ENCODE assay signal across 21 cellular contexts in genomic region chr19:7246601-7247000, GRCh38.
"Had no signal": no experiment of that assay in that cellular context is flagged by ENCODE, and none has a peak within 500 bp of the region (broad histone marks: within the 10 kb centered on the region; RNA-seq: fewer than 3 reads in every experiment).

No MANE protein-coding gene starts in this region.

- H3K9me3 ChIP-seq: upper lobe of left lung had no signal

- FAIRE-seq: keratinocyte had no signal

- DNase-seq: activated B cell treated with CpG ODN at 0.5 μM for 24 hours; activated CD4-positive, alpha-beta memory T cell treated with anti-CD3 and anti-CD28 coated beads, Interleukin-2, amount 10 ng/mL, durations not matched to agents 7 days and 5 days; activated CD4-positive, alpha-beta T cell treated with anti-CD3 and anti-CD28 coated beads for 4 hours; activated CD8-positive, alpha-beta memory T cell treated with anti-CD3 and anti-CD28 coated beads, Interleukin-2, amount 10 ng/mL, durations not matched to agents 7 days and 5 days; activated naive CD4-positive, alpha-beta T cell; activated naive CD8-positive, alpha-beta T cell treated with anti-CD3 and anti-CD28 coated beads for 36 hours; amygdala; brain microvascular endothelial cell; erythroblast; foreskin melanocyte; glutamatergic neuron; hippocampal formation; lower lobe of right lung; spleen; stimulated activated naive CD4-positive, alpha-beta T cell; T-cell; upper lobe of left lung had no signal

- H3K27ac ChIP-seq: brain microvascular endothelial cell, lower lobe of right lung, upper lobe of left lung had no signal

- H3K36me3 ChIP-seq: brain microvascular endothelial cell, lower lobe of right lung, upper lobe of left lung had no signal

- H3K27me3 ChIP-seq: brain microvascular endothelial cell, spleen, upper lobe of left lung had no signal

- H3K4me1 ChIP-seq: lower lobe of right lung had no signal

- ATAC-seq: activated CD8-positive, alpha-beta memory T cell treated with anti-CD3 and anti-CD28 coated beads, Interleukin-2, amount 10 ng/mL, durations not matched to agents 7 days and 5 days; activated T-helper 17 cell treated with anti-CD3 and anti-CD28 coated beads, Interleukin-2, amount 50 U/mL, for 72 hours; lower lobe of right lung; natural killer cell treated with Interleukin-12 subunit alpha and Interleukin-12 subunit beta and Interleukin-15 and Interleukin-18, amount 100 ng/mL, for 72 hours; T-cell had no signal

- H3K4me3 ChIP-seq: coronary artery, lower lobe of right lung, spleen, upper lobe of left lung had no signal
